In the genomic region with DNA sequence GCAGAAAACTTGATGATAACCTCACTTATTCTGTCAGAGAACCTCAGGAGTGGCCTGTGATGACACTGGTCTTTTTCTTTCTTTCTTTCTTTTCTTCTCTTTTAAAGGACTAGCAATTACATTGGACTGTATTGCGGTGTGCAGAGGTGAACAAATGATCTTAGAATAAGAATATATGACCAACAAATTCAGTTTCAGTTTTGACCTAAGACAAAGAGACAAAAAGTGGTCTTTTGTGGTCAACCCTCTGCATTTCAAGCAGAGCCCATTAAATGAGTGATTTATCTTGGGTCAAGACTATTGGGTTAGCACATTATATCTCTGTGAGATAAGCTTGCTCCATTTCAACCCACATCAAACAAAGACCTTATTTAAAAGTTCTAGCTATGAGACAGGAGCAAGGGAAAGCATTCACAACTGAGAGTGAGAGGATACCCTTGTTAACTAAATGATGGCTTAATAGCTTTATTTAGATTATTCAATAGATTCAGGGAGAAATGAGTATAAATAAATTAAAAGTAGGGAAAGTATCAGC, we compare ENCODE assay signal across 23 cellular contexts.
"Had no signal": no experiment of that assay in that cellular context is flagged by ENCODE, and none has a peak within 500 bp of the region (broad histone marks: within the 10 kb centered on the region; RNA-seq: fewer than 3 reads in every experiment).

No MANE protein-coding gene starts in this region.

- ATAC-seq: activated CD4-positive, alpha-beta T cell treated with anti-CD3 and anti-CD28 coated beads for 36 hours; activated CD8-positive, alpha-beta T cell treated with anti-CD3 and anti-CD28 coated beads, Interleukin-2, amount 10 ng/mL, durations not matched to agents 7 days and 5 days; effector memory CD8-positive, alpha-beta T cell; gastroesophageal sphincter; heart left ventricle; left lung; stimulated activated naive CD8-positive, alpha-beta T cell treated with anti-CD3 and anti-CD28 coated beads, Interleukin-15, Interleukin-2, amounts not matched to agents 100 U/mL and 50 U/mL, for 24 hours had no signal

- DNase-seq: activated CD4-positive, alpha-beta T cell treated with anti-CD3 and anti-CD28 coated beads for 36 hours; activated CD4-positive, CD25-positive, alpha-beta regulatory T cell; activated CD8-positive, alpha-beta T cell treated with anti-CD3 and anti-CD28 coated beads, Interleukin-2, amount 10 ng/mL, durations not matched to agents 7 days and 5 days; activated effector memory CD4-positive, alpha-beta T cell treated with Interleukin-2 at 50 U/mL for 16 hours; activated naive CD4-positive, alpha-beta T cell treated with Interleukin-2 at 50 U/mL for 16 hours; activated T-cell treated with anti-CD3 and anti-CD28 coated beads for 4 hours; aorta; caudate nucleus; cortex of kidney; effector memory CD8-positive, alpha-beta T cell; erythroblast; heart left ventricle; hypothalamus; immature natural killer cell; left lung; right lobe of liver; stimulated activated CD4-positive, alpha-beta T cell treated with anti-CD3 and anti-CD28 coated beads, Interleukin-12 subunit alpha, Interleukin-12 subunit beta, amount 100 ng/mL, for 4 hours; stimulated activated CD4-positive, alpha-beta T cell treated with anti-CD3 and anti-CD28 coated beads, Interleukin-4, amount 100 ng/mL, for 1 hour; stimulated activated naive CD8-positive, alpha-beta T cell treated with anti-CD3 and anti-CD28 coated beads, Interleukin-15, Interleukin-2, amounts not matched to agents 100 U/mL and 50 U/mL, for 24 hours; testis; transverse colon had no signal

- H3K4me3 ChIP-seq: gastroesophageal sphincter, heart left ventricle, left lung, lung, right lobe of liver, testis, transverse colon had no signal
